12 cellular contexts compared by ENCODE assay signal in the genomic region with DNA sequence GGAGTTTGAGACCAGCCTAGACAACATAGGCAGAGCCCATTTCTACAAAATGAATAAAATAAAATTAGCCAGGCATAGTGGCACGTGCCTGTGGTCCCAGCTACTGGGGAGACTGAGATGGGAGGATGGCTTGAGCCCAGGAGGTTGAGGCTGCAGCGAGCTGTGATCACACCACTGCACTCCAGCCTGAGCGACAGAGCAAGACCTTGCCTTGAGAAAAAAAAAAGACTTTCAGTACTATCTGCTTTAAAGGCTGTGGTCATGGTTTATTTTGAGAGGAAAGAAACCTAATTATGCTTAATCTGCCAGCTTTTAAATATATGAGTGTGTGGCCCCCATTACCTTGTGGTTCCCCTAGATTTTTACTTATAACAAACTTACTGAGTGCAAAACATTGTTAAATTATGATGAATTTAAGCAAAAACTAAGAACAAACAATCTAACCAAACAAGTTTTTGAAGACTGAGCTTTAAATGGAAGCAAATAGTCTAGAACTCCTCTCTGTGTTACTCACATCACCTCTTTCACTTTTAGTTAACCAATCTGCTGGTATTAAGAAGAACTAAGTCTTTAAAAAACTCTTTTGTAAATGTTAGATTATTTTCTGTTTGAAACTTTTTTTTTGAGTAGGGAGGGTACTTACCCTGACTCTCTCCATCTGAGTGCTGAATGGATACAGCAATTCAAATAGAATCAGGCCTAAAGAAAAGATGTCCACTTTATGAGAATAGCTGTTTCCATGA.
DNase-seq lines count a peak whose midpoint lies in the region; ATAC-seq and TF ChIP-seq lines count a peak whose summit lies in the region.
"Had no signal": no experiment of that assay in that cellular context is flagged by ENCODE, and none has a peak within 500 bp of the region (broad histone marks: within the 10 kb centered on the region; RNA-seq: fewer than 3 reads in every experiment).

No MANE protein-coding gene starts in this region.

- peaks cover 33% of the 10 kb centered on the region for H3K36me3 Mint-ChIP-seq in activated CD4-positive, alpha-beta T cell treated with anti-CD3 and anti-CD28 coated beads, Interleukin-2, amount 10 ng/mL, durations not matched to agents 24 days and 14 days (ENCODE audit: low read depth)

- H3K27ac ChIP-seq in parathyroid adenoma (no peak overlapping the region), left lung (no peak overlapping the region), brain microvascular endothelial cell (no peak overlapping the region)

- intact Hi-C loops in activated CD4-positive, alpha-beta T cell treated with anti-CD3 and anti-CD28 coated beads, Interleukin-2, amount 10 ng/mL, durations not matched to agents 24 days and 14 days (cut with micrococcal nuclease) = no loop called here
- intact Hi-C loops in left lung (cut with DNase I) = no loop called here

- H3K79me2 ChIP-seq in parathyroid adenoma = no peaks in the 10 kb centered on the region

- H3K4me3 ChIP-seq in parathyroid adenoma (ENCODE audit: low read depth, low read length) (peak overlapping the region; percentile 19), left lung (no peak overlapping the region), brain microvascular endothelial cell (ENCODE audit: low read depth, low read length) (no peak overlapping the region)

- H3K4me2 ChIP-seq in parathyroid adenoma (ENCODE audit: low read length) = peak overlapping the region; percentile 50

- H3K4me1 ChIP-seq in parathyroid adenoma = peaks cover 11% of the 10 kb centered on the region
- H3K4me1 ChIP-seq in left lung = no peaks in the 10 kb centered on the region

- H3K9ac ChIP-seq in parathyroid adenoma = no peak overlapping the region

- no peak overlapping the region for H3K4me3 Mint-ChIP-seq in activated CD4-positive, alpha-beta T cell treated with anti-CD3 and anti-CD28 coated beads, Interleukin-2, amount 10 ng/mL, durations not matched to agents 24 days and 14 days

- H3K27me3 Mint-ChIP-seq in activated CD4-positive, alpha-beta T cell treated with anti-CD3 and anti-CD28 coated beads, Interleukin-2, amount 10 ng/mL, durations not matched to agents 24 days and 14 days = no peaks in the 10 kb centered on the region

- DNase-seq in activated CD4-positive, alpha-beta T cell treated with anti-CD3 and anti-CD28 coated beads, Interleukin-2, amount 10 ng/mL, durations not matched to agents 24 days and 14 days = peak; percentile 41
- DNase-seq in activated CD4-positive, alpha-beta T cell treated with anti-CD3 and anti-CD28 coated beads for 4 hours = no peak
- DNase-seq in left lung = no peak
- no peak for DNase-seq in brain microvascular endothelial cell
- DNase-seq: 8988T, anterior cingulate cortex, Kasumi-1, NCI-H510A had no signal

- in situ Hi-C loops in brain microvascular endothelial cell (cut with HindIII; ENCODE audit: low pct_ligation_motif_present, low sequenced_read_pairs) = no loop called here

- H3K27me3 ChIP-seq in parathyroid adenoma (ENCODE audit: control insufficient read depth, insufficient read depth, low read length) = no peaks in the 10 kb centered on the region
- H3K27me3 ChIP-seq in left lung = no peaks in the 10 kb centered on the region
- no peaks in the 10 kb centered on the region for H3K27me3 ChIP-seq in brain microvascular endothelial cell (replicated peaks)

- peak overlapping the region; percentile 32 for H3K27ac Mint-ChIP-seq in activated CD4-positive, alpha-beta T cell treated with anti-CD3 and anti-CD28 coated beads, Interleukin-2, amount 10 ng/mL, durations not matched to agents 24 days and 14 days

- H2AFZ ChIP-seq in parathyroid adenoma = no peak overlapping the region

- ATAC-seq in GM21723 (IDR thresholded peaks at IDR 0.05; ENCODE audit: unreplicated experiment) = peak; percentile 83
- peak; percentile 62 for ATAC-seq in HG03159 (IDR thresholded peaks at IDR 0.05; ENCODE audit: unreplicated experiment)
- no peak for ATAC-seq in left lung
- no peak for ATAC-seq in SK-N-SH treated with all-trans-retinoic acid at 6 μM for 48 hours

- H3K36me3 ChIP-seq in parathyroid adenoma (ENCODE audit: control insufficient read depth, insufficient read depth, low read length) (no peaks in the 10 kb centered on the region), left lung (peaks cover 0 to 57% of the 10 kb centered on the region in 2 donors), brain microvascular endothelial cell (replicated peaks) (peaks cover 9% of the 10 kb centered on the region)

- peaks cover 11% of the 10 kb centered on the region for H3K4me1 Mint-ChIP-seq in activated CD4-positive, alpha-beta T cell treated with anti-CD3 and anti-CD28 coated beads, Interleukin-2, amount 10 ng/mL, durations not matched to agents 24 days and 14 days

- TF ChIP-seq CTCF in parathyroid adenoma (IDR thresholded peaks at IDR 0.05) (no peak), left lung (IDR thresholded peaks at IDR 0.05) (no peak), brain microvascular endothelial cell (IDR thresholded peaks at IDR 0.05; ENCODE audit: low read depth, low read length, missing control alignments) (no peak)

- no peaks in the 10 kb centered on the region for H3K9me3 ChIP-seq in parathyroid adenoma (ENCODE audit: control insufficient read depth, low read length)
- H3K9me3 ChIP-seq in left lung = no peaks in the 10 kb centered on the region

- H3K9me3 Mint-ChIP-seq in activated CD4-positive, alpha-beta T cell treated with anti-CD3 and anti-CD28 coated beads, Interleukin-2, amount 10 ng/mL, durations not matched to agents 24 days and 14 days = no peaks in the 10 kb centered on the region

TF ChIP-seq in SK-N-SH treated with all-trans-retinoic acid at 6 μM for 48 hours, 23 proteins besides CTCF, POLR2A, EP300 and RAD21:
- TF ChIP-seq ZNF8 (CRISPR knock-in tag; IDR thresholded peaks at IDR 0.05) (no peak), PPARA (CRISPR knock-in tag; IDR thresholded peaks at IDR 0.05; ENCODE audit: borderline replicate concordance) (no peak), ZFP30 (CRISPR knock-in tag; IDR thresholded peaks at IDR 0.05) (no peak), TSHZ2 (CRISPR knock-in tag; IDR thresholded peaks at IDR 0.05) (no peak), BACH2 (CRISPR knock-in tag; IDR thresholded peaks at IDR 0.05; ENCODE audit: borderline replicate concordance) (no peak), SNAI2 (CRISPR knock-in tag; IDR thresholded peaks at IDR 0.05) (no peak), ARNTL (CRISPR knock-in tag; IDR thresholded peaks at IDR 0.05; ENCODE audit: borderline replicate concordance, low read depth) (no peak), ISL1 (CRISPR knock-in tag; IDR thresholded peaks at IDR 0.05) (no peak), PATZ1 (CRISPR knock-in tag; IDR thresholded peaks at IDR 0.05; ENCODE audit: borderline replicate concordance) (no peak)
- TF ChIP-seq, protein P1, sequence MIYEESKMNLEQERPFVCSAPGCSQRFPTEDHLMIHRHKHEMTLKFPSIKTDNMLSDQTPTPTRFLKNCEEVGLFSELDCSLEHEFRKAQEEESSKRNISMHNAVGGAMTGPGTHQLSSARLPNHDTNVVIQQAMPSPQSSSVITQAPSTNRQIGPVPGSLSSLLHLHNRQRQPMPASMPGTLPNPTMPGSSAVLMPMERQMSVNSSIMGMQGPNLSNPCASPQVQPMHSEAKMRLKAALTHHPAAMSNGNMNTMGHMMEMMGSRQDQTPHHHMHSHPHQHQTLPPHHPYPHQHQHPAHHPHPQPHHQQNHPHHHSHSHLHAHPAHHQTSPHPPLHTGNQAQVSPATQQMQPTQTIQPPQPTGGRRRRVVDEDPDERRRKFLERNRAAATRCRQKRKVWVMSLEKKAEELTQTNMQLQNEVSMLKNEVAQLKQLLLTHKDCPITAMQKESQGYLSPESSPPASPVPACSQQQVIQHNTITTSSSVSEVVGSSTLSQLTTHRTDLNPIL (CRISPR knock-in tag; IDR thresholded peaks at IDR 0.05; ENCODE audit: low read depth) = no peak

Comparison
In these comparisons a context has a peak if more than half of its experiments do, and no peak if none do; other contexts are left out.
1. ATAC-seq: peak in GM21723 (single experiment) and HG03159 (single experiment); none in left lung (single experiment) and SK-N-SH treated with all-trans-retinoic acid at 6 μM for 48 hours (single experiment).